In genomic region chr4:2746891-2747695, GRCh38 we compare ENCODE assay signal across 10 cellular contexts. TPM values are rescaled to one million over a fixed set of nuclear protein-coding genes. Genes with fewer than 3 reads are reported as not detected.
A peak's percentile ranks its signal among the peaks of the same experiment; 100 is the strongest.
DNase-seq lines count a peak whose midpoint lies in the region; ATAC-seq, FAIRE-seq and TF ChIP-seq lines count a peak whose summit lies in the region.
"Had no signal": no experiment of that assay in that cellular context is flagged by ENCODE, and none has a peak within 500 bp of the region (broad histone marks: within the 10 kb centered on the region; RNA-seq: fewer than 3 reads in every experiment).

No MANE protein-coding gene starts in this region.

- WGBS in GM12878 (ENCODE audit: insufficient coverage, insufficient replicate concordance, low lambda C conversion rate, missing lambda C conversion rate) = 15% methylated on average over 16 of the region's 16 CpGs

- peaks cover 60% of the 10 kb centered on the region for H3K36me3 Mint-ChIP-seq in CD8-positive, alpha-beta T cell
- peaks cover 0 to 58% (median 13%) of the 10 kb centered on the region in 3 donors for H3K36me3 Mint-ChIP-seq in naive thymus-derived CD8-positive, alpha-beta T cell

- H3K27ac ChIP-seq in CD8-positive, alpha-beta T cell (ENCODE audit: low read depth, low read length) = peak overlapping the region; percentile 36
- H3K27ac ChIP-seq in KMS-11 = peak overlapping the region; percentile 87
- peak overlapping the region; percentile 98 for H3K27ac ChIP-seq in GM12878 (ENCODE audit: control insufficient read depth, insufficient read depth)
- H3K27ac ChIP-seq: ovary had no signal

- no peaks in the 10 kb centered on the region for H3K9me3 ChIP-seq in CD8-positive, alpha-beta T cell (ENCODE audit: low read length)
- no peaks in the 10 kb centered on the region; the same call in 2 of the 3 replicates for H3K9me3 ChIP-seq in GM12878 (replicated peaks; ENCODE audit: control insufficient read depth, insufficient read depth, low read length)
- H3K9me3 ChIP-seq: ovary had no signal

- TF ChIP-seq CTCF in CD8-positive, alpha-beta T cell (IDR thresholded peaks at IDR 0.05) = no peak
- TF ChIP-seq CTCF in KMS-11 (conservative IDR thresholded peaks at IDR 0.05; ENCODE audit: low read depth, low read length) (no peak), GM12878 (IDR thresholded peaks at IDR 0.05 in 2 of 3, conservative IDR thresholded peaks at IDR 0.05 in 1 of 3; ENCODE audit: control insufficient read depth in 2 of 3, extremely low read depth in 1 of 3, insufficient read depth in 1 of 3, low read depth in 3 of 3, low read length in 3 of 3) (no peak), omental fat pad (IDR thresholded peaks at IDR 0.05) (no peak)

- peak overlapping the region; percentile 90 for H3K27ac Mint-ChIP-seq in CD8-positive, alpha-beta T cell
- H3K27ac Mint-ChIP-seq in naive thymus-derived CD8-positive, alpha-beta T cell = peak overlapping the region in 9 of 10 donors; percentile 43 to 92 (median 78)

- H3K4me1 ChIP-seq in CD8-positive, alpha-beta T cell (ENCODE audit: insufficient read depth, low read length) = peaks cover 11% of the 10 kb centered on the region
- peaks cover 51% of the 10 kb centered on the region for H3K4me1 ChIP-seq in KMS-11 (ENCODE audit: low read depth, poor library complexity, severe bottlenecking)
- peaks cover 47% of the 10 kb centered on the region for H3K4me1 ChIP-seq in GM12878 (ENCODE audit: control insufficient read depth, insufficient read depth, low read length)

- H2AFZ ChIP-seq in KMS-11 (ENCODE audit: low read depth) (no peak overlapping the region), GM12878 (ENCODE audit: control insufficient read depth, low read depth, low read length) (no peak overlapping the region)

- RAD21 ChIA-PET in GM12878 (lab: Charles Lee; ENCODE audit: unreplicated experiment) = interaction anchor here (1.0 to 4.7 kb wide), 17 partner anchors 9 to 299 kb away, joined by 3 to 29 read pairs (median 5); partner anchors contain the start of genes RNF4 and TNIP2

- TF ChIP-seq POLR2A in GM12878 (IDR thresholded peaks at IDR 0.05; ENCODE audit: low read depth, low read length) = no peak; the same call in 1 of the 2 replicates

- no peak for ATAC-seq in CD8-positive, alpha-beta T cell
- ATAC-seq in GM12878 (peak; percentile 4), omental fat pad (ENCODE audit: low FRiP score) (no peak), GM18502 (IDR thresholded peaks at IDR 0.05; ENCODE audit: poor library complexity, unreplicated experiment) (no peak)
- ATAC-seq in naive thymus-derived CD8-positive, alpha-beta T cell = no peak

- TF ChIP-seq RAD21 in GM12878 (IDR thresholded peaks at IDR 0.05; ENCODE audit: insufficient read depth, low read depth, low read length) = no peak

- no peak for TF ChIP-seq EP300 in GM12878 (IDR thresholded peaks at IDR 0.05; ENCODE audit: borderline replicate concordance in 1 of 2, control insufficient read depth in 1 of 2, low read depth in 2 of 2, low read length in 2 of 2)

- H3K9ac ChIP-seq in KMS-11 (no peak overlapping the region; the same call in 1 of the 2 replicates), GM12878 (ENCODE audit: control insufficient read depth, insufficient read depth, low read length) (peak overlapping the region; percentile 67)

- SMC1A ChIA-PET in GM12878 (lab: Charles Lee; ENCODE audit: uncharacterized antibody, unreplicated experiment) = interaction anchor here (1.0 to 4.3 kb wide), 11 partner anchors 9 to 332 kb away, joined by 3 to 31 read pairs (median 3); partner anchors contain the start of gene TNIP2

- H4K20me1 ChIP-seq in KMS-11 (ENCODE audit: insufficient read depth) (no peaks in the 10 kb centered on the region), GM12878 (ENCODE audit: control insufficient read depth, insufficient read depth) (no peaks in the 10 kb centered on the region; the same call in 1 of the 2 replicates)

- FAIRE-seq in GM12878 (lab: Jason Lieb, UNC) = no peak

- BruUV-seq in GM12878 (replicated peaks; lab: Mats Ljungman, UMichigan) = no TSS peak

- in situ Hi-C loops in GM12878 (cut with MboI) = no loop called here

- H3K4me2 ChIP-seq in KMS-11 (peak overlapping the region; percentile 72), GM12878 (ENCODE audit: control insufficient read depth, insufficient read depth) (peak overlapping the region; percentile 88)

- no peaks in the 10 kb centered on the region for H3K27me3 ChIP-seq in CD8-positive, alpha-beta T cell (ENCODE audit: insufficient read depth, low read length)
- H3K27me3 ChIP-seq in KMS-11 (ENCODE audit: insufficient read depth, low read depth) (no peaks in the 10 kb centered on the region), GM12878 (replicated peaks in 1 of 2; ENCODE audit: control insufficient read depth in 2 of 2, insufficient read depth in 2 of 2, low read length in 1 of 2) (no peaks in the 10 kb centered on the region)
- H3K27me3 ChIP-seq: ovary had no signal

- H3K9me3 Mint-ChIP-seq in CD8-positive, alpha-beta T cell = no peaks in the 10 kb centered on the region
- no peaks in the 10 kb centered on the region for H3K9me3 Mint-ChIP-seq in naive thymus-derived CD8-positive, alpha-beta T cell

- no peak for DNase-seq in CD8-positive, alpha-beta T cell
- no peak for DNase-seq in GM12878 (ENCODE audit: low read depth, low spot score)
- DNase-seq in naive thymus-derived CD8-positive, alpha-beta T cell = no peak
- DNase-seq in omental fat pad (ENCODE audit: low spot score) = no peak
- DNase-seq in H4 (ENCODE audit: low spot score) = no peak
- DNase-seq in NAMALWA (ENCODE audit: low spot score) = no peak
- DNase-seq: NCI-H1105 treated with DMSO at 0.1 percent for 48 hours, ovary had no signal

- peaks cover 49% of the 10 kb centered on the region for H3K36me3 ChIP-seq in CD8-positive, alpha-beta T cell (ENCODE audit: insufficient read depth, low read length)
- H3K36me3 ChIP-seq in KMS-11 (ENCODE audit: insufficient read depth) (no peaks in the 10 kb centered on the region), GM12878 (ENCODE audit: control insufficient read depth in 2 of 2, insufficient read depth in 2 of 2, low read length in 1 of 2) (peaks cover 25 to 28% of the 10 kb centered on the region in 2 experiments)
- H3K36me3 ChIP-seq: ovary had no signal

- H3K4me3 Mint-ChIP-seq in CD8-positive, alpha-beta T cell = no peak overlapping the region
- H3K4me3 Mint-ChIP-seq in naive thymus-derived CD8-positive, alpha-beta T cell = peak overlapping the region in 1 of 10 donors; percentile 19

- POLR2A ChIA-PET in CD8-positive, alpha-beta T cell (lab: Charles Lee) = interaction anchor here (1.0 kb wide), 1 partner anchor 9 kb away, joined by 3 read pairs; no protein-coding TSS in a partner anchor
- POLR2A ChIA-PET in GM12878 (lab: Charles Lee) = interaction anchor here (0.8 to 2.8 kb wide), 11 partner anchors 9 to 189 kb away, joined by 3 to 18 read pairs (median 8); partner anchors contain the start of genes SH3BP2 and TNIP2
- POLR2A ChIA-PET in naive thymus-derived CD8-positive, alpha-beta T cell (lab: Charles Lee) = no interaction called here

- H3K79me2 ChIP-seq in KMS-11 (ENCODE audit: insufficient read depth, low read depth) = peaks cover 6% of the 10 kb centered on the region; the same call in 1 of the 2 replicates
- peaks cover 33% of the 10 kb centered on the region for H3K79me2 ChIP-seq in GM12878 (ENCODE audit: control insufficient read depth, insufficient read depth, low read length)

- H3K4me3 ChIP-seq in CD8-positive, alpha-beta T cell (ENCODE audit: low read depth, low read length) = no peak overlapping the region
- H3K4me3 ChIP-seq in KMS-11 (IDR thresholded peaks at IDR 0.05; ENCODE audit: insufficient read depth, low read depth, low read length) (no peak overlapping the region), GM12878 (peak overlapping the region; percentile 22)
- H3K4me3 ChIP-seq: ovary had no signal

- CTCF ChIA-PET in CD8-positive, alpha-beta T cell (lab: Charles Lee) = no interaction called here
- CTCF ChIA-PET in GM12878 (lab: Yijun Ruan, JAX) = interaction anchor here (0.7 to 3.4 kb wide), 13 partner anchors 9 to 250 kb away, joined by 3 to 18 read pairs (median 4); no protein-coding TSS in a partner anchor

- no peaks in the 10 kb centered on the region for H3K27me3 Mint-ChIP-seq in CD8-positive, alpha-beta T cell (ENCODE audit: low read depth)
- no peaks in the 10 kb centered on the region for H3K27me3 Mint-ChIP-seq in naive thymus-derived CD8-positive, alpha-beta T cell

- peaks cover 24% of the 10 kb centered on the region for H3K4me1 Mint-ChIP-seq in CD8-positive, alpha-beta T cell (ENCODE audit: low read depth)
- H3K4me1 Mint-ChIP-seq in naive thymus-derived CD8-positive, alpha-beta T cell = peaks cover 8 to 39% (median 17%) of the 10 kb centered on the region in 4 donors

- intact Hi-C loops in CD8-positive, alpha-beta T cell (cut with DNase I, micrococcal nuclease) = no loop called here
- intact Hi-C loops in GM12878 (cut with micrococcal nuclease; ENCODE audit: unreplicated experiment) = loop anchor here (1.0 to 5.0 kb wide), 5 partner anchors 35 to 190 kb away; no protein-coding TSS in a partner anchor

RNA-seq across cellular contexts. Expression of gene TNIP2, which starts 9.0 kb away (rescaled TPM):
- 10 to 100 TPM; 50.9 to 56.5 TPM for total RNA-seq in CD8-positive, alpha-beta T cell
- 48.2 and 58.3 TPM in 2 replicates for total RNA-seq in GM12878 (2013; cell fraction: nucleolus; rRNA removed)
- 55.0 and 59.8 TPM in 2 replicates for total RNA-seq in GM12878 (2014; rRNA removed)
- 29.1 and 29.8 TPM in 2 replicates for total RNA-seq in GM12878 (2014; rRNA removed; fragmentation: Illumina TruSeq; extraction: Trizol)
- total RNA-seq in GM12878 (2021) = 62.9 and 64.8 TPM in 2 replicates
- 29.9 TPM for polyA plus RNA-seq in GM12878 (2011; ENCODE audit: low read depth)
- 27.9 and 42.0 TPM in 2 replicates for polyA plus RNA-seq in GM12878 (2011; rRNA removed)
- polyA plus RNA-seq in GM12878 (2011; cell fraction: cytosol; rRNA removed) = 41.0 and 63.7 TPM in 2 replicates
- 126 and 142 TPM in 2 replicates for polyA plus RNA-seq in GM12878 (2011; cell fraction: nucleus; rRNA removed)
- 48.8 and 57.0 TPM in 2 replicates for polyA plus RNA-seq in GM12878 (2012)
- polyA plus RNA-seq in GM12878 (2014; fragmentation: Illumina TruSeq; extraction: Trizol) = 7.1 and 21.4 TPM in 2 replicates
- polyA plus RNA-seq in GM12878 (2014; fragmentation: Nextera tagmentation; extraction: Ambion mirVana) = 1 to 10 TPM; 1.4 to 3.4 TPM
- polyA plus RNA-seq in GM12878 (2014; rRNA removed) = 64.9 and 68.5 TPM in 2 replicates
- 10 to 100 TPM; 49.1 to 59.0 TPM for polyA plus RNA-seq in GM12878 (2016; fragmentation: Nextera tagmentation; extraction: Ambion mirVana)
- polyA minus RNA-seq in GM12878 (2011; rRNA and poly(A)+ RNA removed) = 19.1 and 31.1 TPM in 2 replicates
- polyA minus RNA-seq in GM12878 (2011; cell fraction: cytosol; rRNA and poly(A)+ RNA removed) = 13.6 and 13.8 TPM in 2 replicates
- 17.2 and 30.8 TPM in 2 replicates for polyA minus RNA-seq in GM12878 (2011; cell fraction: nucleus; rRNA and poly(A)+ RNA removed)
- total RNA-seq in naive thymus-derived CD8-positive, alpha-beta T cell = 10 to 100 TPM; 48.1 to 48.4 TPM
- 10 to 100 TPM; 34.2 to 52.5 (median 43.5) TPM for polyA plus RNA-seq in naive thymus-derived CD8-positive, alpha-beta T cell
- 100 to 1,000 TPM in 1 of 4 donors, 10 to 100 TPM in 3; 50.1 to 108 (median 75.4) TPM for total RNA-seq in omental fat pad
- total RNA-seq in H4 (2014; rRNA removed; shearing (Covaris generic)) = 45.7 and 46.8 TPM in 2 replicates

RNA-seq across cellular contexts. Expression of gene SH3BP2, which starts 45.8 kb away (rescaled TPM):
- total RNA-seq in CD8-positive, alpha-beta T cell = 10 to 100 TPM; 22.4 to 24.8 TPM
- 275 and 349 TPM in 2 replicates for total RNA-seq in GM12878 (2013; cell fraction: nucleolus; rRNA removed)
- total RNA-seq in GM12878 (2014; rRNA removed) = 35.5 and 40.9 TPM in 2 replicates
- total RNA-seq in GM12878 (2014; rRNA removed; fragmentation: Illumina TruSeq; extraction: Trizol) = 17.5 and 19.0 TPM in 2 replicates
- 51.1 and 61.8 TPM in 2 replicates for total RNA-seq in GM12878 (2021)
- 9.0 TPM for polyA plus RNA-seq in GM12878 (2011; ENCODE audit: low read depth)
- polyA plus RNA-seq in GM12878 (2011; rRNA removed) = 18.0 and 37.1 TPM in 2 replicates
- 35.7 and 42.6 TPM in 2 replicates for polyA plus RNA-seq in GM12878 (2011; cell fraction: cytosol; rRNA removed)
- polyA plus RNA-seq in GM12878 (2011; cell fraction: nucleus; rRNA removed) = 270 and 290 TPM in 2 replicates
- 30.0 and 35.3 TPM in 2 replicates for polyA plus RNA-seq in GM12878 (2012)
- 7.8 and 18.3 TPM in 2 replicates for polyA plus RNA-seq in GM12878 (2014; fragmentation: Illumina TruSeq; extraction: Trizol)
- 1 to 10 TPM; 1.1 TPM for polyA plus RNA-seq in GM12878 (2014; fragmentation: Nextera tagmentation; extraction: Ambion mirVana)
- 54.7 and 57.8 TPM in 2 replicates for polyA plus RNA-seq in GM12878 (2014; rRNA removed)
- polyA plus RNA-seq in GM12878 (2016; fragmentation: Nextera tagmentation; extraction: Ambion mirVana) = 10 to 100 TPM; 23.0 to 24.8 TPM
- polyA minus RNA-seq in GM12878 (2011; rRNA and poly(A)+ RNA removed) = 72.7 and 138 TPM in 2 replicates
- polyA minus RNA-seq in GM12878 (2011; cell fraction: cytosol; rRNA and poly(A)+ RNA removed) = 8.9 and 18.7 TPM in 2 replicates
- 47.3 and 86.5 TPM in 2 replicates for polyA minus RNA-seq in GM12878 (2011; cell fraction: nucleus; rRNA and poly(A)+ RNA removed)
- 10 to 100 TPM; 27.8 to 28.3 TPM for total RNA-seq in naive thymus-derived CD8-positive, alpha-beta T cell
- polyA plus RNA-seq in naive thymus-derived CD8-positive, alpha-beta T cell = 10 to 100 TPM in 1 of 3 donors, 1 to 10 TPM in 2; 4.8 to 10.8 (median 5.4) TPM
- total RNA-seq in omental fat pad = 100 to 1,000 TPM in 1 of 4 donors, 10 to 100 TPM in 3; 26.2 to 109 (median 66.0) TPM
- total RNA-seq in H4 (2014; rRNA removed; shearing (Covaris generic)) = 10.9 and 17.7 TPM in 2 replicates

Comparison
In these comparisons a context has a peak if more than half of its experiments do, and no peak if none do; other contexts are left out.
1. H3K27ac ChIP-seq: peak in every context shown above with its lines; median percentile 98 in GM12878; 87 in KMS-11; 36 in CD8-positive, alpha-beta T cell.